Comparison of ENCODE assay signal across 8 cellular contexts in the genomic region with DNA sequence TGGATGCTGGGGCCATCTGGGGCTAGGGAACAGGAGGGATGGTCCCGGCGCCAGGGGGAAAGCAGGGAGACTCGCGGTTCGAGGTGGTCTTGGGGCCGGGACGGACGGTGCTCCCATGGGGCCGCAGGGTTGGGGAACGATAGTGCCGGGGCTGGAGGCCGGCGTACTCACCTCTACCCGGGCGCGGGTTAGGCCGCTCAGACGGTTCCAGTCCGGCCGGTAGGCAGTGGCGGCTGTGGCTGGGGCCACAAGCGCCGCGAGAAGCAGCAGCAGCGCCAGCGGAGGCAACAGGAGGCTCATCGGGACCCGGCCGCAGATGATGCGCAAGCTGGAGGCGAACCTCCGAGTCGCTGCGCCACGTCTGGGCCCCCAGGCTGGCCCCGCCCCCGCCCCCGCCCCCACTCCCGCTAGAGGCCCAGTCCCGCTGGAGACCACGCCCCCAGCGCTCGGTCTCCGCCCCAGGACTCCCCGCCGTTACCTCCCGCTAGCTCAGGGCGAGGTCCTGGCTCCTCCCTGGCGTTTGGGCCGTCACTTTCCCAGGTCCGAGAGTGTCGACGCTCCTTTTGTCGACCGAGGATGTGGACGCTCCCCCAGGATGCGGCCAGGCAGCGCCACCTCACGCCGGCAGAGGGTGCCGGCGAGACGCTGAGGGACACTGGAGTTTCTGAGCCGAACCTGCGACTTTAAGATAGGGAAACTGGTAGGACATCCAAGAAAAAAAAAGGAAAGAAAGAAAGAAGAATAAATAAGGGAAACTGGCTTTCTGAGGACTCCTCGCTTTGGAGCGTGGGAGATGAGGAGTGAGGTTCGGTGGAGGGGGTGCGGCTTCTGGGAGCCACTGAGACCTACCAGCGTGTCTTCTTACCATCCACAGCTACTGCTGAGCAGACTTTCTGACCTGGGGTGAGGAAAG. TPM values are rescaled to one million over a fixed set of nuclear protein-coding genes. Genes with fewer than 3 reads are reported as not detected.
DNase-seq lines count a peak whose midpoint lies in the region; ATAC-seq, FAIRE-seq and TF ChIP-seq lines count a peak whose summit lies in the region.

A gene with protein sequence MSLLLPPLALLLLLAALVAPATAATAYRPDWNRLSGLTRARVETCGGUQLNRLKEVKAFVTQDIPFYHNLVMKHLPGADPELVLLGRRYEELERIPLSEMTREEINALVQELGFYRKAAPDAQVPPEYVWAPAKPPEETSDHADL (minus strand): TSS at position 363 of the 913 bp plus-strand sequence. CDS start 63 bp downstream, at position 300.

- H4K20me1 ChIP-seq in endothelial cell of umbilical vein (replicated peaks; ENCODE audit: control insufficient read depth, extremely low read depth, insufficient read depth, low read length) = no peaks in the 10 kb centered on the region

- H2AFZ ChIP-seq in endothelial cell of umbilical vein (ENCODE audit: low read depth, low read length) = peak within 1 kb of the TSS; percentile 79

- H3K36me3 ChIP-seq in endothelial cell of umbilical vein (ENCODE audit: control insufficient read depth in 2 of 2, extremely low read depth in 1 of 2, insufficient read depth in 2 of 2, low read length in 2 of 2) = peaks cover 4% of the 10 kb centered on the region in 2 experiments

- ATAC-seq in GM19372 (IDR thresholded peaks at IDR 0.05; ENCODE audit: low read depth, unreplicated experiment) (peak; percentile 83), HG03565 (IDR thresholded peaks at IDR 0.05; ENCODE audit: unreplicated experiment) (peak; percentile 60)

- peak within 1 kb of the TSS; percentile 60 for H3K4me2 ChIP-seq in endothelial cell of umbilical vein (ENCODE audit: insufficient read depth, low read length)

- no peaks in the 10 kb centered on the region for H3K9me3 ChIP-seq in endothelial cell of umbilical vein (replicated peaks; ENCODE audit: control insufficient read depth, insufficient read depth, low read length)

- no peaks in the 10 kb centered on the region for H3K79me2 ChIP-seq in endothelial cell of umbilical vein (ENCODE audit: control insufficient read depth, insufficient read depth, low read length)

- peak within 1 kb of the TSS; percentile 10 to 85 (median 60) for H3K4me3 ChIP-seq in endothelial cell of umbilical vein (replicated peaks in 1 of 3; ENCODE audit: insufficient read depth in 1 of 3, low read depth in 1 of 3, low read length in 3 of 3)

- H3K27ac ChIP-seq in C4-2B (peak within 1 kb of the TSS; percentile 80), endothelial cell of umbilical vein (ENCODE audit: insufficient read depth, low read depth, low read length) (peak within 1 kb of the TSS; percentile 64)

- H3K4me1 ChIP-seq in endothelial cell of umbilical vein (ENCODE audit: control insufficient read depth, extremely low read depth, insufficient read depth, low read length) = peaks cover 11% of the 10 kb centered on the region

- peak; percentile 71 for TF ChIP-seq POLR2A in endothelial cell of umbilical vein (IDR thresholded peaks at IDR 0.05; ENCODE audit: low read depth, low read length)

- intact Hi-C loops in endothelial cell of umbilical vein (cut with micrococcal nuclease) = loop anchor here (1.0 kb wide), 5 partner anchors 18 to 165 kb away; no protein-coding TSS in a partner anchor

- FAIRE-seq in endothelial cell of umbilical vein (lab: Jason Lieb, UNC) = peak; percentile 96

- POLR2A ChIA-PET in endothelial cell of umbilical vein (lab: Charles Lee) = interaction anchor here (0.5 to 1.0 kb wide), 3 partner anchors 8 to 122 kb away, joined by 3 read pairs; no protein-coding TSS in a partner anchor

- CTCF ChIA-PET in endothelial cell of umbilical vein (lab: Charles Lee) = interaction anchor here (0.6 to 7.5 kb wide), 54 partner anchors 8 to 530 kb away, joined by 3 to 231 read pairs (median 4); partner anchors contain the start of genes INPP5J, LIMK2, MORC2 and PIK3IP1

- DNase-seq in NOMO-1 treated with dmso at 0.1 percent for 144 hours (lab: John Stamatoyannopoulos, UW; ENCODE audit: unreplicated experiment) = peak; percentile 94
- peak; percentile 75 for DNase-seq in activated T-cell treated with anti-CD3 and anti-CD28 coated beads for 1 hour (ENCODE audit: low read depth)
- peak; percentile 98 for DNase-seq in endothelial cell of umbilical vein (ENCODE audit: low read depth, low spot score)
- peak; percentile 94 for DNase-seq in middle frontal gyrus (ENCODE audit: extremely low spot score, low spot score)
- DNase-seq in stimulated activated CD8-positive, alpha-beta memory T cell treated with anti-CD3 and anti-CD28 coated beads, Interleukin-2, amount 100 ng/mL, for 1 hour (ENCODE audit: low read depth in 2 of 2) = peak; percentile 62 to 73

- H3K27me3 ChIP-seq in endothelial cell of umbilical vein (ENCODE audit: control insufficient read depth in 2 of 2, insufficient read depth in 2 of 2, low read length in 2 of 2) = no peaks in the 10 kb centered on the region

- peak within 1 kb of the TSS; percentile 70 for H3K9ac ChIP-seq in endothelial cell of umbilical vein (replicated peaks; ENCODE audit: extremely low read depth, insufficient read depth, low read length)

- BruUV-seq in endothelial cell of umbilical vein (replicated peaks; lab: Mats Ljungman, UMichigan) = TSS peak; percentile 75

- H3K9me1 ChIP-seq in endothelial cell of umbilical vein (replicated peaks; ENCODE audit: control insufficient read depth, extremely low read depth, insufficient read depth, low read length) = no peaks in the 10 kb centered on the region

- peak; percentile 99 for TF ChIP-seq CTCF in C4-2B (conservative IDR thresholded peaks at IDR 0.05)
- peak; percentile 97 to 99 for TF ChIP-seq CTCF in endothelial cell of umbilical vein (IDR thresholded peaks at IDR 0.05; ENCODE audit: extremely low read depth in 1 of 2, insufficient read depth in 1 of 2, low read depth in 1 of 2, low read length in 2 of 2)

- dilution Hi-C loops in endothelial cell of umbilical vein (cut with MboI; ENCODE audit: extremely low pct_ligation_motif_present, low sequenced_read_pairs) = no loop called here

TF ChIP-seq in endothelial cell of umbilical vein, 7 proteins besides CTCF, POLR2A, EP300 and RAD21:
- TF ChIP-seq EZH2 (IDR thresholded peaks at IDR 0.05; ENCODE audit: borderline replicate concordance, low read depth, low read length, severe bottlenecking) = no peak
- TF ChIP-seq POLR2AphosphoS5 (IDR thresholded peaks at IDR 0.05; ENCODE audit: insufficient read depth, low read depth, low read length) = peak; percentile 74
TF ChIP-seq in endothelial cell of umbilical vein: peak in this region for 1.

RNA-seq across cellular contexts. Expression of the gene that starts here (rescaled TPM):
- 29.6 TPM in 2 replicates for total RNA-seq in endothelial cell of umbilical vein
- polyA plus RNA-seq in endothelial cell of umbilical vein = 87.1 and 132 TPM in 2 replicates
- polyA plus RNA-seq in endothelial cell of umbilical vein (2011; cell fraction: cytosol; rRNA removed) = 35.4 and 66.1 TPM in 2 replicates
- 27.3 and 31.4 TPM in 2 replicates for polyA plus RNA-seq in endothelial cell of umbilical vein (2011; cell fraction: nucleus; rRNA removed)
- 26.4 and 50.3 TPM in 2 replicates for polyA plus RNA-seq in endothelial cell of umbilical vein (2012)
- polyA minus RNA-seq in endothelial cell of umbilical vein = 12.0 and 16.9 TPM in 2 replicates
- polyA minus RNA-seq in endothelial cell of umbilical vein (2011; cell fraction: cytosol; rRNA and poly(A)+ RNA removed) = 1.4 TPM
- 9.3 and 15.6 TPM in 2 replicates for polyA minus RNA-seq in endothelial cell of umbilical vein (2011; cell fraction: nucleus; rRNA and poly(A)+ RNA removed)

Comparison
In these comparisons a context has a peak if more than half of its experiments do, and no peak if none do; other contexts are left out.
1. Peak in every context shown above with its lines: DNase-seq, ATAC-seq, H3K4me3 ChIP-seq and H3K27ac ChIP-seq.